Comparison of ENCODE assay signal across 21 cellular contexts in the genomic region with DNA sequence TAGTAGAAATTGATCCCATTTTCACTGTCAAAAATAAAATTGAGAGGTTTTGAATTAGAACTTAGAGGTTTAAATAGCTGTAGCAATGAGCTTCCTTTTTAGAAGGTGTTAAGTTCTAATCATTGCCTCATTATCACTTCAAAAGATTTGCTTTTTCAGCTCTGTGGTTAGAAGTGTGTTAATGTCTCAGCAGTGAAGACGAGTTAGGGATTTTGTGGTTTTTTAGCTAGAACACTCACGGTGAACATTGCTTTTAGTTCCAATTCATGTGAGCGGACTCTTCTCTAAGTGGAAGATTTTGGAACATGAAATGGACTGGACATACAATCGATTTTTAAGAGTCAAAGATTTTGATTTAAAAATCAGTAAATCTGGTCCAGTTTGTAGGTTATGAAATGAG. TPM values are rescaled to one million over a fixed set of nuclear protein-coding genes. Genes with fewer than 3 reads are reported as not detected.
A peak's percentile ranks its signal among the peaks of the same experiment; 100 is the strongest.
DNase-seq lines count a peak whose midpoint lies in the region; ATAC-seq and TF ChIP-seq lines count a peak whose summit lies in the region.
"Had no signal": no experiment of that assay in that cellular context is flagged by ENCODE, and none has a peak within 500 bp of the region (broad histone marks: within the 10 kb centered on the region; RNA-seq: fewer than 3 reads in every experiment).

No MANE protein-coding gene starts in this region.

- DNase-seq in SKM-1 treated with dmso at 0.1 percent for 144 hours (lab: John Stamatoyannopoulos, UW; ENCODE audit: unreplicated experiment): peak; percentile 20
- DNase-seq in SKM-1 (lab: John Stamatoyannopoulos, UW; ENCODE audit: unreplicated experiment): no peak
- DNase-seq in CD8-positive, alpha-beta memory T cell: peak in 2 of 5 donors; percentile 37 to 67
- no peak for DNase-seq in T-helper 17 cell
- no peak for DNase-seq in naive B cell
- DNase-seq in EL: no peak
- DNase-seq in GM10248 (ENCODE audit: extremely low spot score): no peak
- DNase-seq: 8988T; amniotic stem cell; effector memory CD4-positive, alpha-beta T cell; head of caudate nucleus; Kasumi-1; mammary epithelial cell; NCI-H1694 treated with DMSO at 0.1 percent for 48 hours; NCI-H345; nephron progenitor cell; SHP77 treated with DMSO at 0.1 percent for 48 hours; thyroid gland had no signal

- POLR2A ChIA-PET in CD8-positive, alpha-beta memory T cell (lab: Charles Lee): interaction anchor here (0.7 to 2.4 kb wide), 3 partner anchors 10 to 28 kb away, joined by 3 to 6 read pairs (median 4); no protein-coding TSS in a partner anchor
- POLR2A ChIA-PET in GM10248 (lab: Yijun Ruan, JAX): no interaction called here

- H3K36me3 Mint-ChIP-seq in CD8-positive, alpha-beta memory T cell: no peaks in the 10 kb centered on the region
- H3K36me3 Mint-ChIP-seq in T-helper 17 cell (ENCODE audit: low read depth) (no peaks in the 10 kb centered on the region), naive B cell (no peaks in the 10 kb centered on the region)

- H3K9me3 ChIP-seq in CD8-positive, alpha-beta memory T cell (ENCODE audit: low read length): no peaks in the 10 kb centered on the region
- no peaks in the 10 kb centered on the region for H3K9me3 ChIP-seq in T-helper 17 cell (ENCODE audit: control insufficient read depth, low read length, poor library complexity, severe bottlenecking)
- H3K9me3 ChIP-seq: thyroid gland had no signal

- peaks cover 75% of the 10 kb centered on the region for H3K4me1 ChIP-seq in CD8-positive, alpha-beta memory T cell (ENCODE audit: insufficient read depth, low read length)

- H3K27me3 ChIP-seq in CD8-positive, alpha-beta memory T cell (ENCODE audit: insufficient read depth, low read length, poor library complexity, severe bottlenecking): no peaks in the 10 kb centered on the region
- H3K27me3 ChIP-seq: thyroid gland had no signal

- H3K27ac ChIP-seq in CD8-positive, alpha-beta memory T cell (ENCODE audit: low read depth, low read length): no peak overlapping the region
- H3K27ac ChIP-seq: thyroid gland had no signal

- peaks cover 82 to 91% (median 88%) of the 10 kb centered on the region in 3 donors for H3K4me1 Mint-ChIP-seq in CD8-positive, alpha-beta memory T cell
- H3K4me1 Mint-ChIP-seq in T-helper 17 cell (peaks cover 40% of the 10 kb centered on the region), naive B cell (peaks cover 58 to 76% (median 76%) of the 10 kb centered on the region in 3 donors)
- H3K4me1 Mint-ChIP-seq: nephron progenitor cell had no signal

- peak overlapping the region; percentile 66 to 95 (median 84) for H3K27ac Mint-ChIP-seq in CD8-positive, alpha-beta memory T cell
- peak overlapping the region; percentile 54 for H3K27ac Mint-ChIP-seq in T-helper 17 cell
- peak overlapping the region in 4 of 6 donors; percentile 21 to 73 (median 42) for H3K27ac Mint-ChIP-seq in naive B cell
- H3K27ac Mint-ChIP-seq: nephron progenitor cell had no signal

- no peak for TF ChIP-seq CTCF in GM10248 (IDR thresholded peaks at IDR 0.05; ENCODE audit: control extremely low read depth, extremely low read depth, low read depth, missing control alignments)

- peak overlapping the region; percentile 59 to 90 (median 77) for H3K4me3 Mint-ChIP-seq in CD8-positive, alpha-beta memory T cell
- peak overlapping the region; percentile 53 for H3K4me3 Mint-ChIP-seq in T-helper 17 cell
- peak overlapping the region in 1 of 8 donors; percentile 6 for H3K4me3 Mint-ChIP-seq in naive B cell
- H3K4me3 Mint-ChIP-seq: nephron progenitor cell had no signal

- H3K36me3 ChIP-seq in CD8-positive, alpha-beta memory T cell (ENCODE audit: insufficient read depth, low read length): no peaks in the 10 kb centered on the region
- H3K36me3 ChIP-seq: thyroid gland had no signal

- peak overlapping the region; percentile 23 for H3K4me3 ChIP-seq in CD8-positive, alpha-beta memory T cell (ENCODE audit: low read length)
- H3K4me3 ChIP-seq: thyroid gland had no signal

- H3K9me3 Mint-ChIP-seq in CD8-positive, alpha-beta memory T cell: no peaks in the 10 kb centered on the region
- peaks cover 0 to 1% (median 0%) of the 10 kb centered on the region in 7 donors for H3K9me3 Mint-ChIP-seq in naive B cell
- H3K9me3 Mint-ChIP-seq: nephron progenitor cell had no signal

- ATAC-seq in T-helper 17 cell: peak; percentile 79
- peak in 1 of 2 donors; percentile 19 for ATAC-seq in naive B cell (ENCODE audit: low read depth in 2 of 2)
- no peak for ATAC-seq in HG02610 (IDR thresholded peaks at IDR 0.05; ENCODE audit: unreplicated experiment)

- H3K27me3 Mint-ChIP-seq in CD8-positive, alpha-beta memory T cell: no peaks in the 10 kb centered on the region
- H3K27me3 Mint-ChIP-seq in T-helper 17 cell: no peaks in the 10 kb centered on the region
- H3K27me3 Mint-ChIP-seq in naive B cell: no peaks in the 10 kb centered on the region

- CTCF ChIA-PET in CD8-positive, alpha-beta memory T cell (lab: Charles Lee): interaction anchor here (1.1 to 1.3 kb wide), 2 partner anchors 8 to 11 kb away, joined by 3 read pairs; no protein-coding TSS in a partner anchor
- CTCF ChIA-PET in GM10248 (lab: Yijun Ruan, JAX): interaction anchor here (0.7 to 3.4 kb wide), 9 partner anchors 9 to 136 kb away, joined by 3 to 16 read pairs (median 4); no protein-coding TSS in a partner anchor

RNA-seq across cellular contexts. Expression of a gene that starts 12.7 kb away (rescaled TPM):
- 10 to 100 TPM; 18.9 to 19.9 TPM for total RNA-seq in CD8-positive, alpha-beta memory T cell
- polyA plus RNA-seq in CD8-positive, alpha-beta memory T cell: 80.0 TPM
- 10 to 100 TPM; 49.3 to 56.4 TPM for total RNA-seq in T-helper 17 cell
- polyA plus RNA-seq in naive B cell (ENCODE audit: low read depth in 6 of 6): 10 to 100 TPM; 62.8 to 86.0 (median 70.8) TPM

RNA-seq across cellular contexts. Expression of a gene that starts 58.5 kb away (rescaled TPM):
- not detected for total RNA-seq in CD8-positive, alpha-beta memory T cell
- not detected for polyA plus RNA-seq in CD8-positive, alpha-beta memory T cell
- not detected for total RNA-seq in T-helper 17 cell
- not detected for polyA plus RNA-seq in naive B cell (ENCODE audit: low read depth in 6 of 6)
- total RNA-seq: fibroblast of lung, mammary epithelial cell, pulmonary artery endothelial cell, thyroid gland had no signal
- polyA plus RNA-seq: fibroblast of lung, mammary epithelial cell had no signal
